Comparison of ENCODE assay signal across 1 cellular context in genomic region chr11:110432713-110433392, GRCh38.
TF ChIP-seq lines count a peak whose summit lies in the region.

No MANE protein-coding gene starts in this region.

TF ChIP-seq in endothelial cell of umbilical vein, 7 proteins besides CTCF, POLR2A, EP300 and RAD21:
- TF ChIP-seq GATA2 (IDR thresholded peaks at IDR 0.05; ENCODE audit: insufficient read depth, insufficient read length, low read depth, low read length) (no peak), MAX (IDR thresholded peaks at IDR 0.05; ENCODE audit: insufficient read depth, insufficient read length) (no peak), FOS (IDR thresholded peaks at IDR 0.05; ENCODE audit: borderline replicate concordance, insufficient read depth, low read length) (no peak), MYC (IDR thresholded peaks at IDR 0.05; ENCODE audit: low read depth, low read length) (no peak), POLR2AphosphoS5 (IDR thresholded peaks at IDR 0.05; ENCODE audit: insufficient read depth, low read depth, low read length) (no peak), JUN (IDR thresholded peaks at IDR 0.05; ENCODE audit: borderline replicate concordance, insufficient read depth, insufficient read length, low read depth) (no peak), EZH2 (IDR thresholded peaks at IDR 0.05; ENCODE audit: borderline replicate concordance, low read depth, low read length, severe bottlenecking) (no peak)
TF ChIP-seq in endothelial cell of umbilical vein: peak in this region for 0.
